ENCODE assay signal across 22 cellular contexts in genomic region chr11:58641326-58641725, GRCh38. TPM values are rescaled to one million over a fixed set of nuclear protein-coding genes. Genes with fewer than 3 reads are reported as not detected.
DNase-seq lines count a peak whose midpoint lies in the region; ATAC-seq, FAIRE-seq and TF ChIP-seq lines count a peak whose summit lies in the region.
"Had no signal": no experiment of that assay in that cellular context is flagged by ENCODE, and none has a peak within 500 bp of the region (broad histone marks: within the 10 kb centered on the region; RNA-seq: fewer than 3 reads in every experiment).

No MANE protein-coding gene starts in this region.

- H3K4me3 Mint-ChIP-seq in T-cell (no peak overlapping the region), osteocyte (ENCODE audit: unreplicated experiment) (no peak overlapping the region)

- FAIRE-seq in GM19239 (lab: Jason Lieb, UNC), result no peak
- FAIRE-seq: GM12878 had no signal

- no peaks in the 10 kb centered on the region for H3K36me3 ChIP-seq in mucosa of rectum (ENCODE audit: control insufficient read depth in 2 of 2, insufficient read depth in 2 of 2, low read length in 2 of 2)
- no peaks in the 10 kb centered on the region for H3K36me3 ChIP-seq in thymus (ENCODE audit: control insufficient read depth, insufficient read depth)
- H3K36me3 ChIP-seq: SJCRH30 had no signal

- DNase-seq in NOMO-1 treated with DMSO at 0.1 percent for 48 hours (lab: John Stamatoyannopoulos, UW; ENCODE audit: unreplicated experiment) (peak; percentile 1), NOMO-1 treated with dmso at 0.1 percent for 144 hours (lab: John Stamatoyannopoulos, UW; ENCODE audit: unreplicated experiment) (no peak), T-cell (no peak), RWPE1 (ENCODE audit: low spot score) (no peak), GM19239 (ENCODE audit: insufficient read length, low spot score) (no peak), osteocyte (ENCODE audit: extremely low spot score, unreplicated experiment) (no peak)
- DNase-seq: AML-193, DMS153, EL, GOT3, KG1, MV-4-11, NCI-H1694 treated with DMSO at 0.1 percent for 48 hours, NCI-H510A, NCI-H748 treated with DMSO at 0.1 percent for 48 hours, SJCRH30 had no signal

- H3K27me3 Mint-ChIP-seq in T-cell (no peaks in the 10 kb centered on the region), osteocyte (ENCODE audit: unreplicated experiment) (peaks cover 29% of the 10 kb centered on the region)

- peak overlapping the region in 1 of 2 donors; percentile 43 for H3K4me3 ChIP-seq in mucosa of rectum (ENCODE audit: low read length in 2 of 2)
- H3K4me3 ChIP-seq in thymus (ENCODE audit: low read length), result no peak overlapping the region
- H3K4me3 ChIP-seq: GM12878, SJCRH30 had no signal

- H3K9me3 ChIP-seq in mucosa of rectum (ENCODE audit: control insufficient read depth in 2 of 2, low read length in 2 of 2), result no peaks in the 10 kb centered on the region
- H3K9me3 ChIP-seq in thymus (ENCODE audit: control insufficient read depth), result peaks cover 3% of the 10 kb centered on the region
- H3K9me3 ChIP-seq: SJCRH30 had no signal

- H3K27ac ChIP-seq in mucosa of rectum (ENCODE audit: low read depth in 2 of 2, low read length in 2 of 2), result peak overlapping the region; percentile 43 to 79
- peak overlapping the region; percentile 92 for H3K27ac ChIP-seq in thymus (ENCODE audit: low read depth)
- H3K27ac ChIP-seq in RWPE1, result no peak overlapping the region
- H3K27ac ChIP-seq: 22Rv1, C4-2B, SJCRH30 had no signal

- H3K27me3 ChIP-seq in mucosa of rectum (ENCODE audit: control insufficient read depth in 2 of 2, insufficient read depth in 2 of 2, low read length in 2 of 2) (no peaks in the 10 kb centered on the region), thymus (ENCODE audit: control insufficient read depth, insufficient read depth) (no peaks in the 10 kb centered on the region)
- H3K27me3 ChIP-seq: SJCRH30 had no signal

- H3K36me3 Mint-ChIP-seq in T-cell (peaks cover 2% of the 10 kb centered on the region), osteocyte (ENCODE audit: unreplicated experiment) (no peaks in the 10 kb centered on the region)

- TF ChIP-seq CTCF in RWPE1 (conservative IDR thresholded peaks at IDR 0.05; ENCODE audit: low read depth) (no peak), osteocyte (IDR thresholded peaks at IDR 0.05) (no peak)

- CTCF ChIA-PET in T-cell (lab: Charles Lee) (no interaction called here), RWPE1 (lab: Yijun Ruan, JAX) (no interaction called here)

- H3K9ac ChIP-seq in mucosa of rectum (ENCODE audit: low read depth in 1 of 2, low read length in 2 of 2), result no peak overlapping the region

- peaks cover 14 to 33% of the 10 kb centered on the region in 2 donors for H3K4me1 ChIP-seq in mucosa of rectum (ENCODE audit: control insufficient read depth in 2 of 2, insufficient read depth in 2 of 2, low read length in 2 of 2)
- peaks cover 14% of the 10 kb centered on the region for H3K4me1 ChIP-seq in thymus (ENCODE audit: control insufficient read depth, insufficient read depth, low read length)
- H3K4me1 ChIP-seq: SJCRH30 had no signal

- ATAC-seq in T-cell (replicated peaks in 1 of 4), result no peak
- ATAC-seq: HCT116 had no signal

- 97% methylated on average over 3 of the region's 3 CpGs for WGBS in thymus

- peaks cover 4 to 5% (median 5%) of the 10 kb centered on the region in 3 donors for H3K9me3 Mint-ChIP-seq in T-cell
- peaks cover 4% of the 10 kb centered on the region for H3K9me3 Mint-ChIP-seq in osteocyte (ENCODE audit: unreplicated experiment)

- H3K4me1 Mint-ChIP-seq in T-cell, result peaks cover 20 to 29% (median 25%) of the 10 kb centered on the region in 3 donors
- H3K4me1 Mint-ChIP-seq in osteocyte (ENCODE audit: unreplicated experiment), result no peaks in the 10 kb centered on the region

- POLR2A ChIA-PET in T-cell (lab: Charles Lee), result no interaction called here
- POLR2A ChIA-PET in RWPE1 (lab: Yijun Ruan, JAX; ENCODE audit: low non-redundant PET), result no interaction called here

- peak overlapping the region; percentile 86 to 93 for H3K27ac Mint-ChIP-seq in T-cell
- H3K27ac Mint-ChIP-seq in osteocyte (ENCODE audit: unreplicated experiment), result no peak overlapping the region

RNA-seq across cellular contexts. Expression of gene CNTF, which starts 18.9 kb away (rescaled TPM):
- total RNA-seq in T-cell (1 to 10 TPM; 2.4 to 4.3 (median 2.9) TPM), osteocyte (1.1 and 1.6 TPM in 2 replicates)
- 0.16 TPM for polyA plus RNA-seq in thymus
